In the genomic region with DNA sequence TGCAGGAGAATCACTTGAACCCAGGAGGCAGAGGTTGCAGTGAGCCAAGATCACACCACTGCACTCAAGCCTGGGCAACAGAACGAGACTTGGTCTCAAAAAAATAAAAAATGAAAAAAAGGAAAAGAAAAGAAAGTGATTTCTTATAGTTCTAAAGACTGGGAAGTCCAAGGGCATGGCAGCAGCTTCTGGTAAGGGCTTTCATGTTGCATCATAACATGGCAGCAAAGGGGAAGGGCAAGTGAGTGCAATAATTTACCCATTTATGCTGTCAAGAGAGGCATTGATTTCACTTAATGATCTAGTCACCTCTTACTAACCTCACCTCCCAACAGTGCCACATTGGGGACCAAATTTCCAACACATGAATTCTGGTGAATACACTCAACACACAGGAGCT, we compare ENCODE assay signal across 9 cellular contexts. TPM values are rescaled to one million over a fixed set of nuclear protein-coding genes. Genes with fewer than 3 reads are reported as not detected.
"Had no signal": no experiment of that assay in that cellular context is flagged by ENCODE, and none has a peak within 500 bp of the region (broad histone marks: within the 10 kb centered on the region; RNA-seq: fewer than 3 reads in every experiment).

No MANE protein-coding gene starts in this region.

- DNase-seq: GDM1, GF-D8 had no signal

- ATAC-seq: GM12878 had no signal

- FAIRE-seq: G401.6, GM12878, GM12891, GM12892, GM18507, GM19239 had no signal

- H3K4me3 ChIP-seq: GM12878 had no signal

RNA-seq across cellular contexts. Expression of a gene that starts 8.8 kb away (rescaled TPM):
- total RNA-seq: G401 had no signal
- polyA plus RNA-seq: GM12878 had no signal

RNA-seq across cellular contexts. Expression of a gene that starts 31.2 kb away (rescaled TPM):
- total RNA-seq: GM12878 had no signal
- polyA plus RNA-seq: GM12878 had no signal
